28 cellular contexts compared by ENCODE assay signal in the genomic region with DNA sequence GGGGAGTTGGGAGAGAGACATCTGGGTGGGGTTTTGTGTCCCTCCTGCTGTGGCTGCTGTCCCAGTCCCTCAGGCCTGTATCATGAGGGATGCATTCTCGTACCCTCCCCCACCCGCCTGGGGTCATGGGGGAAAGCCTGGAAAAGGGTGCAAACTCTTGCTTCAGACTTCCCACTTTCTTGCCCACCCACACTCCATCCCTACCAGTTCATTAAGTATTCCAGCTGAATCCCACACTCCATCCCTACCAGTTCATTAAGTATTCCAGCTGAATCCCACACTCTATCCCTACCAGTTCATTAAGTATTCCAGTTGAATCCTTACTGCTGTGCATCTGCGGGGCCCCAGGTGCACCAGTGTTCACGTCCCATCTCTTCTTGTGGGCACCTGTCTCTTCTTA.
"Had no signal": no experiment of that assay in that cellular context is flagged by ENCODE, and none has a peak within 500 bp of the region (broad histone marks: within the 10 kb centered on the region; RNA-seq: fewer than 3 reads in every experiment).

No MANE protein-coding gene starts in this region.

- DNase-seq: activated CD4-positive, alpha-beta memory T cell treated with anti-CD3 and anti-CD28 coated beads for 36 hours; activated CD4-positive, alpha-beta T cell treated with anti-CD3 and anti-CD28 coated beads for 36 hours; activated CD4-positive, alpha-beta T cell treated with anti-CD3 and anti-CD28 coated beads, Interleukin-2, amount 10 ng/mL, durations not matched to agents 24 days and 14 days; activated CD4-positive, CD25-positive, alpha-beta regulatory T cell; activated CD4-positive, CD25-positive, alpha-beta regulatory T cell treated with anti-CD3 and anti-CD28 coated beads, Interleukin-2, amount 50 U/mL, for 72 hours; activated CD8-positive, alpha-beta memory T cell treated with anti-CD3 and anti-CD28 coated beads, Interleukin-2, amount 50 U/mL, for 48 hours; activated CD8-positive, alpha-beta T cell treated with anti-CD3 and anti-CD28 coated beads, Interleukin-2, amount 10 ng/mL, durations not matched to agents 7 days and 5 days; activated gamma-delta T cell; activated naive CD4-positive, alpha-beta T cell; activated naive CD4-positive, alpha-beta T cell treated with anti-CD3 and anti-CD28 coated beads, Interleukin-2, amount 10 ng/mL, durations not matched to agents 7 days and 5 days; activated naive CD8-positive, alpha-beta T cell treated with anti-CD3 and anti-CD28 coated beads, Interleukin-2, amount 10 ng/mL, durations not matched to agents 7 days and 5 days; activated T-cell treated with anti-CD3 and anti-CD28 coated beads for 4 hours; activated T-cell treated with anti-CD3 and anti-CD28 coated beads, Interleukin-2, amount 50 U/mL, for 24 hours; activated T-cell treated with anti-CD3 and anti-CD28 coated beads, Interleukin-2, amount 50 U/mL, for 72 hours; caudate nucleus; cortex of kidney; effector CD4-positive, alpha-beta T cell; effector memory CD8-positive, alpha-beta T cell; esophagus squamous epithelium; foreskin melanocyte; heart right ventricle; T-helper 2 cell had no signal

- ATAC-seq: activated CD4-positive, alpha-beta T cell treated with anti-CD3 and anti-CD28 coated beads for 36 hours; activated CD8-positive, alpha-beta T cell treated with anti-CD3 and anti-CD28 coated beads, Interleukin-2, amount 10 ng/mL, durations not matched to agents 7 days and 5 days; activated naive CD4-positive, alpha-beta T cell treated with anti-CD3 and anti-CD28 coated beads, Interleukin-2, amount 50 U/mL, for 72 hours; activated T-cell treated with anti-CD3 and anti-CD28 coated beads, Interleukin-2, amount 50 U/mL, for 72 hours; effector memory CD8-positive, alpha-beta T cell; gastroesophageal sphincter had no signal

- H3K27ac Mint-ChIP-seq: activated CD4-positive, alpha-beta memory T cell treated with anti-CD3 and anti-CD28 coated beads for 36 hours; activated CD4-positive, alpha-beta T cell treated with anti-CD3 and anti-CD28 coated beads for 36 hours; activated CD4-positive, alpha-beta T cell treated with anti-CD3 and anti-CD28 coated beads, Interleukin-2, amount 10 ng/mL, durations not matched to agents 24 days and 14 days; activated CD8-positive, alpha-beta T cell treated with anti-CD3 and anti-CD28 coated beads, Interleukin-2, amount 10 ng/mL, durations not matched to agents 7 days and 5 days; activated naive CD4-positive, alpha-beta T cell treated with anti-CD3 and anti-CD28 coated beads, Interleukin-2, amount 10 ng/mL, durations not matched to agents 7 days and 5 days; activated naive CD4-positive, alpha-beta T cell treated with anti-CD3 and anti-CD28 coated beads, Interleukin-2, amount 50 U/mL, for 72 hours; activated naive CD8-positive, alpha-beta T cell treated with anti-CD3 and anti-CD28 coated beads, Interleukin-2, amount 10 ng/mL, durations not matched to agents 7 days and 5 days; activated T-cell treated with anti-CD3 and anti-CD28 coated beads, Interleukin-2, amount 50 U/mL, for 24 hours; activated T-cell treated with anti-CD3 and anti-CD28 coated beads, Interleukin-2, amount 50 U/mL, for 72 hours had no signal

- H3K27me3 Mint-ChIP-seq: activated CD4-positive, alpha-beta memory T cell treated with anti-CD3 and anti-CD28 coated beads for 36 hours; activated CD4-positive, alpha-beta T cell treated with anti-CD3 and anti-CD28 coated beads for 36 hours; activated T-cell treated with anti-CD3 and anti-CD28 coated beads, Interleukin-2, amount 50 U/mL, for 24 hours had no signal

- H3K4me1 Mint-ChIP-seq: activated CD4-positive, alpha-beta T cell treated with anti-CD3 and anti-CD28 coated beads for 36 hours; activated CD4-positive, alpha-beta T cell treated with anti-CD3 and anti-CD28 coated beads, Interleukin-2, amount 10 ng/mL, durations not matched to agents 24 days and 14 days; activated naive CD4-positive, alpha-beta T cell treated with anti-CD3 and anti-CD28 coated beads, Interleukin-2, amount 10 ng/mL, durations not matched to agents 7 days and 5 days; activated naive CD8-positive, alpha-beta T cell treated with anti-CD3 and anti-CD28 coated beads, Interleukin-2, amount 10 ng/mL, durations not matched to agents 7 days and 5 days had no signal

- FAIRE-seq: colon, endometrium had no signal

- H3K4me3 Mint-ChIP-seq: activated CD4-positive, alpha-beta memory T cell treated with anti-CD3 and anti-CD28 coated beads for 36 hours; activated CD4-positive, alpha-beta T cell treated with anti-CD3 and anti-CD28 coated beads for 36 hours; activated CD4-positive, alpha-beta T cell treated with anti-CD3 and anti-CD28 coated beads, Interleukin-2, amount 10 ng/mL, durations not matched to agents 24 days and 14 days; activated CD8-positive, alpha-beta T cell treated with anti-CD3 and anti-CD28 coated beads, Interleukin-2, amount 10 ng/mL, durations not matched to agents 7 days and 5 days; activated naive CD4-positive, alpha-beta T cell treated with anti-CD3 and anti-CD28 coated beads, Interleukin-2, amount 10 ng/mL, durations not matched to agents 7 days and 5 days; activated naive CD8-positive, alpha-beta T cell treated with anti-CD3 and anti-CD28 coated beads, Interleukin-2, amount 10 ng/mL, durations not matched to agents 7 days and 5 days; activated T-cell treated with anti-CD3 and anti-CD28 coated beads, Interleukin-2, amount 50 U/mL, for 24 hours; activated T-cell treated with anti-CD3 and anti-CD28 coated beads, Interleukin-2, amount 50 U/mL, for 72 hours; effector memory CD8-positive, alpha-beta T cell had no signal

- H3K27ac ChIP-seq: epithelial cell of prostate, esophagus squamous epithelium, gastroesophageal sphincter, heart right ventricle had no signal

- H3K36me3 Mint-ChIP-seq: activated CD4-positive, alpha-beta memory T cell treated with anti-CD3 and anti-CD28 coated beads for 36 hours; activated naive CD4-positive, alpha-beta T cell treated with anti-CD3 and anti-CD28 coated beads, Interleukin-2, amount 10 ng/mL, durations not matched to agents 7 days and 5 days; activated naive CD4-positive, alpha-beta T cell treated with anti-CD3 and anti-CD28 coated beads, Interleukin-2, amount 50 U/mL, for 72 hours; activated naive CD8-positive, alpha-beta T cell treated with anti-CD3 and anti-CD28 coated beads, Interleukin-2, amount 10 ng/mL, durations not matched to agents 7 days and 5 days had no signal

- H3K9me3 ChIP-seq: ascending aorta, esophagus squamous epithelium had no signal

- H3K4me1 ChIP-seq: ascending aorta had no signal

- H3K36me3 ChIP-seq: ascending aorta, esophagus squamous epithelium, gastroesophageal sphincter, heart right ventricle had no signal

- H3K4me3 ChIP-seq: ascending aorta, esophagus squamous epithelium, gastroesophageal sphincter, heart right ventricle had no signal

- H3K9me3 Mint-ChIP-seq: activated CD4-positive, alpha-beta memory T cell treated with anti-CD3 and anti-CD28 coated beads for 36 hours; activated CD4-positive, alpha-beta T cell treated with anti-CD3 and anti-CD28 coated beads, Interleukin-2, amount 10 ng/mL, durations not matched to agents 24 days and 14 days; activated naive CD4-positive, alpha-beta T cell treated with anti-CD3 and anti-CD28 coated beads, Interleukin-2, amount 10 ng/mL, durations not matched to agents 7 days and 5 days; activated naive CD4-positive, alpha-beta T cell treated with anti-CD3 and anti-CD28 coated beads, Interleukin-2, amount 50 U/mL, for 72 hours; activated naive CD8-positive, alpha-beta T cell treated with anti-CD3 and anti-CD28 coated beads, Interleukin-2, amount 10 ng/mL, durations not matched to agents 7 days and 5 days; activated T-cell treated with anti-CD3 and anti-CD28 coated beads, Interleukin-2, amount 50 U/mL, for 24 hours; activated T-cell treated with anti-CD3 and anti-CD28 coated beads, Interleukin-2, amount 50 U/mL, for 72 hours; effector memory CD8-positive, alpha-beta T cell had no signal
